ENCODE assay signal across 12 cellular contexts in genomic region chr14:92004062-92004461, GRCh38.
"Had no signal": no experiment of that assay in that cellular context is flagged by ENCODE, and none has a peak within 500 bp of the region (broad histone marks: within the 10 kb centered on the region; RNA-seq: fewer than 3 reads in every experiment).

No MANE protein-coding gene starts in this region.

- H3K9me3 ChIP-seq: pancreas, thoracic aorta had no signal

- DNase-seq: activated CD4-positive, alpha-beta T cell treated with anti-CD3 and anti-CD28 coated beads for 4 hours; activated T-cell treated with anti-CD3 and anti-CD28 coated beads for 4 hours; aorta; kidney glomerular epithelial cell; pancreas; stimulated activated CD4-positive, alpha-beta T cell treated with anti-CD3 and anti-CD28 coated beads, Interleukin-15, amount 100 ng/mL, for 24 hours; stimulated activated CD4-positive, alpha-beta T cell treated with anti-CD3 and anti-CD28 coated beads, Interleukin-4, amount 100 ng/mL, for 24 hours; stimulated activated naive CD8-positive, alpha-beta T cell treated with anti-CD3 and anti-CD28 coated beads, Interleukin-15, amount 100 ng/mL, for 72 hours; WERI-Rb-1 had no signal

- H3K27ac ChIP-seq: pancreas, thoracic aorta, WERI-Rb-1 had no signal

- H3K4me1 Mint-ChIP-seq: mesothelial cell of epicardium had no signal

- H3K27me3 ChIP-seq: pancreas had no signal

- H3K27me3 Mint-ChIP-seq: stimulated activated naive CD8-positive, alpha-beta T cell treated with anti-CD3 and anti-CD28 coated beads, Interleukin-15, amount 100 ng/mL, for 72 hours had no signal

- H3K4me3 Mint-ChIP-seq: mesothelial cell of epicardium had no signal

- ATAC-seq: activated naive CD4-positive, alpha-beta T cell treated with anti-CD3 and anti-CD28 coated beads, Interleukin-2, amount 50 U/mL, for 72 hours; pancreas; stimulated activated naive CD8-positive, alpha-beta T cell treated with anti-CD3 and anti-CD28 coated beads, Interleukin-15, amount 100 ng/mL, for 72 hours had no signal

- H3K9me3 Mint-ChIP-seq: activated naive CD4-positive, alpha-beta T cell treated with anti-CD3 and anti-CD28 coated beads, Interleukin-2, amount 50 U/mL, for 72 hours; mesothelial cell of epicardium; stimulated activated naive CD8-positive, alpha-beta T cell treated with anti-CD3 and anti-CD28 coated beads, Interleukin-15, amount 100 ng/mL, for 72 hours had no signal

- H3K4me3 ChIP-seq: pancreas, thoracic aorta had no signal

- H3K27ac Mint-ChIP-seq: mesothelial cell of epicardium had no signal
